14 cellular contexts compared by ENCODE assay signal in genomic region chr6:154921482-154921881, GRCh38.
DNase-seq lines count a peak whose midpoint lies in the region; ATAC-seq, FAIRE-seq and TF ChIP-seq lines count a peak whose summit lies in the region.
"Had no signal": no experiment of that assay in that cellular context is flagged by ENCODE, and none has a peak within 500 bp of the region (broad histone marks: within the 10 kb centered on the region; RNA-seq: fewer than 3 reads in every experiment).

No MANE protein-coding gene starts in this region.

- H3K36me3 ChIP-seq in endothelial cell of umbilical vein (ENCODE audit: control insufficient read depth in 2 of 2, extremely low read depth in 1 of 2, insufficient read depth in 2 of 2, low read length in 2 of 2) (no peaks in the 10 kb centered on the region), right atrium auricular region (no peaks in the 10 kb centered on the region)

- TF ChIP-seq POLR2A in GM12892 (IDR thresholded peaks at IDR 0.05; ENCODE audit: low read depth, low read length) (no peak), endothelial cell of umbilical vein (IDR thresholded peaks at IDR 0.05; ENCODE audit: low read depth, low read length) (no peak)

- H3K27ac ChIP-seq in endothelial cell of umbilical vein (ENCODE audit: insufficient read depth, low read depth, low read length), result no peak overlapping the region
- H3K27ac ChIP-seq in right atrium auricular region, result no peak overlapping the region

- TF ChIP-seq CTCF in endothelial cell of umbilical vein (IDR thresholded peaks at IDR 0.05; ENCODE audit: extremely low read depth in 1 of 2, insufficient read depth in 1 of 2, low read depth in 1 of 2, low read length in 2 of 2) (no peak), right atrium auricular region (IDR thresholded peaks at IDR 0.05) (no peak)

- no peaks in the 10 kb centered on the region for H3K27me3 ChIP-seq in endothelial cell of umbilical vein (ENCODE audit: control insufficient read depth in 2 of 2, insufficient read depth in 2 of 2, low read length in 2 of 2)
- no peaks in the 10 kb centered on the region for H3K27me3 ChIP-seq in right atrium auricular region

- H3K4me3 ChIP-seq in endothelial cell of umbilical vein (replicated peaks in 1 of 3; ENCODE audit: insufficient read depth in 1 of 3, low read depth in 1 of 3, low read length in 3 of 3) (no peak overlapping the region), right atrium auricular region (no peak overlapping the region)

- POLR2A ChIA-PET in endothelial cell of umbilical vein (lab: Charles Lee), result no interaction called here

- peak; percentile 59 for ATAC-seq in HG02870 (IDR thresholded peaks at IDR 0.05; ENCODE audit: unreplicated experiment)
- ATAC-seq: activated CD8-positive, alpha-beta T cell treated with anti-CD3 and anti-CD28 coated beads for 36 hours; esophagus mucosa had no signal

- peaks cover 9% of the 10 kb centered on the region for H3K4me1 ChIP-seq in endothelial cell of umbilical vein (ENCODE audit: control insufficient read depth, extremely low read depth, insufficient read depth, low read length)
- H3K4me1 ChIP-seq in right atrium auricular region, result no peaks in the 10 kb centered on the region

- no peaks in the 10 kb centered on the region for H3K79me2 ChIP-seq in endothelial cell of umbilical vein (ENCODE audit: control insufficient read depth, insufficient read depth, low read length)

- no peak overlapping the region for H3K9ac ChIP-seq in endothelial cell of umbilical vein (replicated peaks; ENCODE audit: extremely low read depth, insufficient read depth, low read length)

- in situ Hi-C loops in G401 (cut with HindIII; ENCODE audit: low sequenced_read_pairs), result no loop called here

- no peak overlapping the region for H2AFZ ChIP-seq in endothelial cell of umbilical vein (ENCODE audit: low read depth, low read length)

- no TSS peak for BruUV-seq in endothelial cell of umbilical vein (replicated peaks; lab: Mats Ljungman, UMichigan)

- no peaks in the 10 kb centered on the region for H3K9me1 ChIP-seq in endothelial cell of umbilical vein (replicated peaks; ENCODE audit: control insufficient read depth, extremely low read depth, insufficient read depth, low read length)

- H3K9me3 ChIP-seq in endothelial cell of umbilical vein (replicated peaks; ENCODE audit: control insufficient read depth, insufficient read depth, low read length) (no peaks in the 10 kb centered on the region), right atrium auricular region (no peaks in the 10 kb centered on the region)

- CTCF ChIA-PET in endothelial cell of umbilical vein (lab: Charles Lee), result interaction anchor here (1.6 to 4.8 kb wide), 2 partner anchors 54 to 246 kb away, joined by 5 to 24 read pairs; no protein-coding TSS in a partner anchor

- intact Hi-C loops in endothelial cell of umbilical vein (cut with micrococcal nuclease), result no loop called here

- FAIRE-seq in GM12892 (lab: Jason Lieb, UNC) (peak; percentile 79), endothelial cell of umbilical vein (lab: Jason Lieb, UNC) (peak; percentile 69)

- no peak overlapping the region for H3K4me2 ChIP-seq in endothelial cell of umbilical vein (ENCODE audit: insufficient read depth, low read length)

- dilution Hi-C loops in endothelial cell of umbilical vein (cut with MboI; ENCODE audit: extremely low pct_ligation_motif_present, low sequenced_read_pairs), result no loop called here

- DNase-seq in GM12892 (ENCODE audit: insufficient read length), result no peak
- DNase-seq in NOMO-1 treated with dmso at 0.1 percent for 144 hours (lab: John Stamatoyannopoulos, UW; ENCODE audit: unreplicated experiment), result peak; percentile 7
- DNase-seq in endothelial cell of umbilical vein (ENCODE audit: low read depth, low spot score), result peak; percentile 23
- no peak for DNase-seq in NCI-H82 (lab: John Stamatoyannopoulos, UW)
- no peak for DNase-seq in right atrium auricular region (ENCODE audit: low spot score)
- DNase-seq in NCI-H524 treated with DMSO at 0.1 percent for 48 hours (lab: John Stamatoyannopoulos, UW), result no peak
- no peak for DNase-seq in G401 (ENCODE audit: low spot score)
- DNase-seq: activated CD8-positive, alpha-beta T cell treated with anti-CD3 and anti-CD28 coated beads for 36 hours; activated naive CD4-positive, alpha-beta T cell treated with anti-CD3 and anti-CD28 coated beads for 36 hours; NCI-H2029; stimulated activated naive CD4-positive, alpha-beta T cell treated with Interleukin-2 at 50 U/mL for 16 hours; T-helper 1 cell had no signal

- H4K20me1 ChIP-seq in endothelial cell of umbilical vein (replicated peaks; ENCODE audit: control insufficient read depth, extremely low read depth, insufficient read depth, low read length), result no peaks in the 10 kb centered on the region

TF ChIP-seq in endothelial cell of umbilical vein, 7 proteins besides CTCF, POLR2A, EP300 and RAD21:
- peak; percentile 34 for TF ChIP-seq POLR2AphosphoS5 (IDR thresholded peaks at IDR 0.05; ENCODE audit: insufficient read depth, low read depth, low read length)
- TF ChIP-seq MYC (IDR thresholded peaks at IDR 0.05; ENCODE audit: low read depth, low read length), result no peak

Comparison
In these comparisons a context has a peak if more than half of its experiments do, and no peak if none do; other contexts are left out.
1. DNase-seq: peak in NOMO-1 treated with dmso at 0.1 percent for 144 hours (single experiment) and endothelial cell of umbilical vein (single experiment); none in GM12892 (single experiment), NCI-H82 (single experiment), right atrium auricular region (single experiment), NCI-H524 treated with DMSO at 0.1 percent for 48 hours (single experiment) and G401 (single experiment).